22 cellular contexts compared by ENCODE assay signal in genomic region chr9:26789959-26790358, GRCh38.
DNase-seq lines count a peak whose midpoint lies in the region; ATAC-seq, FAIRE-seq and TF ChIP-seq lines count a peak whose summit lies in the region.
"Had no signal": no experiment of that assay in that cellular context is flagged by ENCODE, and none has a peak within 500 bp of the region (broad histone marks: within the 10 kb centered on the region; RNA-seq: fewer than 3 reads in every experiment).

No MANE protein-coding gene starts in this region.

- no peak for TF ChIP-seq CTCF in K562 (IDR thresholded peaks at IDR 0.05 in 2 of 3, conservative IDR thresholded peaks at IDR 0.05 in 1 of 3; ENCODE audit: insufficient read depth in 2 of 3, low read depth in 1 of 3, low read length in 3 of 3)
- TF ChIP-seq CTCF in uterus (IDR thresholded peaks at IDR 0.05): no peak

- whole genome bisulfite sequencing in K562 (ENCODE audit: insufficient coverage, low coverage, missing lambda C conversion rate): 0% methylated on average over 2 of the region's 3 CpGs

- H3K4me2 ChIP-seq in K562 (ENCODE audit: insufficient read depth, low read length): no peak overlapping the region

- no peaks in the 10 kb centered on the region for H3K36me3 Mint-ChIP-seq in immature natural killer cell

- TF ChIP-seq POLR2A in K562 (conservative IDR thresholded peaks at IDR 0.05) (no peak), uterus (IDR thresholded peaks at IDR 0.05) (no peak)

- POLR2A ChIA-PET in K562 (lab: Yijun Ruan, JAX): no interaction called here

- peaks cover 0 to 10% (median 1%) of the 10 kb centered on the region in 6 donors for H3K9me3 Mint-ChIP-seq in immature natural killer cell

- no peak overlapping the region for H3K4me3 Mint-ChIP-seq in immature natural killer cell
- H3K4me3 Mint-ChIP-seq: activated CD4-positive, alpha-beta T cell treated with anti-CD3 and anti-CD28 coated beads for 36 hours; CD4-positive, alpha-beta T cell; neural crest cell had no signal

- no peaks in the 10 kb centered on the region for H4K20me1 ChIP-seq in K562 (replicated peaks; ENCODE audit: control insufficient read depth, insufficient read depth, low read length)

- H2AFZ ChIP-seq in K562 (ENCODE audit: low read depth, low read length): no peak overlapping the region

- peaks cover 0 to 2% (median 0%) of the 10 kb centered on the region in 3 donors for H3K27me3 Mint-ChIP-seq in immature natural killer cell (ENCODE audit: low read depth in 3 of 3)
- H3K27me3 Mint-ChIP-seq: activated CD4-positive, alpha-beta T cell treated with anti-CD3 and anti-CD28 coated beads for 36 hours; CD4-positive, alpha-beta T cell had no signal

- no TSS peak for BruUV-seq in K562 (replicated peaks; lab: Mats Ljungman, UMichigan)

- in situ Hi-C loops in K562 (cut with MboI): no loop called here

- no peak for TF ChIP-seq RAD21 in K562 (CRISPR knock-in tag; conservative IDR thresholded peaks at IDR 0.05 in 1 of 2, IDR thresholded peaks at IDR 0.05 in 1 of 2)

- no peaks in the 10 kb centered on the region for H3K9me3 ChIP-seq in K562 (replicated peaks; ENCODE audit: control insufficient read depth, insufficient read depth, low read depth, low read length)
- no peaks in the 10 kb centered on the region for H3K9me3 ChIP-seq in uterus
- H3K9me3 ChIP-seq: HAP-1, right atrium auricular region, testis had no signal

- CTCF ChIA-PET in K562 (lab: Yijun Ruan, JAX; ENCODE audit: low intra/inter-chr PET ratio): no interaction called here

- no peak overlapping the region for H3K27ac ChIP-seq in K562 (ENCODE audit: extremely low read depth, low read depth, low read length)
- peak overlapping the region; percentile 31 to 86 for H3K27ac ChIP-seq in uterus
- H3K27ac ChIP-seq: brain microvascular endothelial cell, gastroesophageal sphincter, right atrium auricular region, testis had no signal

- TF ChIP-seq EP300 in K562 (IDR thresholded peaks at IDR 0.05; ENCODE audit: low read length): no peak

- no peaks in the 10 kb centered on the region for H3K36me3 ChIP-seq in K562 (ENCODE audit: control insufficient read depth, insufficient read depth, low read length)
- H3K36me3 ChIP-seq in uterus: no peaks in the 10 kb centered on the region
- H3K36me3 ChIP-seq: brain microvascular endothelial cell, gastroesophageal sphincter, HAP-1, right atrium auricular region had no signal

- H3K4me1 ChIP-seq in K562 (replicated peaks in 1 of 2; ENCODE audit: control insufficient read depth in 2 of 2, insufficient read depth in 2 of 2, low read length in 2 of 2) (no peaks in the 10 kb centered on the region), uterus (no peaks in the 10 kb centered on the region)
- H3K4me1 ChIP-seq: right atrium auricular region, testis had no signal

- no peaks in the 10 kb centered on the region for H3K79me2 ChIP-seq in K562 (ENCODE audit: control insufficient read depth, insufficient read depth, low read length)

- DNase-seq in NCI-H2227 treated with DMSO at 0.1 percent for 48 hours (lab: John Stamatoyannopoulos, UW) (peak; percentile 9), NCI-H2227 (lab: John Stamatoyannopoulos, UW; ENCODE audit: unreplicated experiment) (no peak), K562 (ENCODE audit: extremely low read depth in 1 of 4, low spot score in 3 of 4) (no peak), glomerular visceral epithelial cell (ENCODE audit: extremely low spot score) (peak; percentile 4), uterus (no peak), immature natural killer cell (no peak)
- DNase-seq: activated CD4-positive, alpha-beta T cell treated with anti-CD3 and anti-CD28 coated beads for 36 hours; activated CD8-positive, alpha-beta memory T cell treated with anti-CD3 and anti-CD28 coated beads, Interleukin-2, amount 50 U/mL, for 48 hours; brain microvascular endothelial cell; CD4-positive, alpha-beta T cell; effector CD8-positive, alpha-beta T cell; mesendoderm; NCI-H2107; Right ventricle myocardium superior; testis had no signal

- FAIRE-seq in K562 (lab: Jason Lieb, UNC): no peak
- FAIRE-seq: A204.1 had no signal

- no peak overlapping the region for H3K27ac Mint-ChIP-seq in immature natural killer cell
- H3K27ac Mint-ChIP-seq: activated CD4-positive, alpha-beta T cell treated with anti-CD3 and anti-CD28 coated beads for 36 hours; CD4-positive, alpha-beta T cell had no signal

- no peaks in the 10 kb centered on the region for H3K4me1 Mint-ChIP-seq in immature natural killer cell
- H3K4me1 Mint-ChIP-seq: activated CD4-positive, alpha-beta T cell treated with anti-CD3 and anti-CD28 coated beads for 36 hours; neural crest cell had no signal

- ATAC-seq in K562: no peak
- ATAC-seq in HG02852 (IDR thresholded peaks at IDR 0.05; ENCODE audit: unreplicated experiment): no peak
- ATAC-seq in HG02870 (IDR thresholded peaks at IDR 0.05; ENCODE audit: unreplicated experiment): no peak
- ATAC-seq: activated CD4-positive, alpha-beta T cell treated with anti-CD3 and anti-CD28 coated beads for 36 hours; gastroesophageal sphincter had no signal

- H3K9me1 ChIP-seq in K562 (ENCODE audit: control insufficient read depth, insufficient read depth, low read length): no peaks in the 10 kb centered on the region

- H3K9ac ChIP-seq in K562 (ENCODE audit: insufficient read depth in 1 of 2, low read depth in 2 of 2, low read length in 2 of 2): no peak overlapping the region

- H3K27me3 ChIP-seq in K562 (ENCODE audit: control insufficient read depth in 2 of 2, insufficient read depth in 2 of 2, low read length in 2 of 2) (no peaks in the 10 kb centered on the region), uterus (no peaks in the 10 kb centered on the region)
- H3K27me3 ChIP-seq: brain microvascular endothelial cell, gastroesophageal sphincter, right atrium auricular region, testis had no signal

- intact Hi-C loops in K562 (cut with micrococcal nuclease): no loop called here
- intact Hi-C loops in uterus (cut with DNase I; ENCODE audit: low total_unique reads): no loop called here

- no peak overlapping the region for H3K4me3 ChIP-seq in K562
- H3K4me3 ChIP-seq in uterus: no peak overlapping the region
- H3K4me3 ChIP-seq: gastroesophageal sphincter, HAP-1, right atrium auricular region, testis had no signal

TF ChIP-seq in K562, 482 proteins besides CTCF, POLR2A, EP300 and RAD21 (continues in another document):
- peak; percentile 63; the same call in 1 of the 2 replicates for TF ChIP-seq JUND (IDR thresholded peaks at IDR 0.05; ENCODE audit: borderline replicate concordance, low read depth, low read length)
- peak; percentile 53; the same call in 1 of the 3 replicates for TF ChIP-seq JUND (tag; IDR thresholded peaks at IDR 0.05; ENCODE audit: borderline replicate concordance, low read depth, low read length)
- no peak for TF ChIP-seq POLR2G (IDR thresholded peaks at IDR 0.05; ENCODE audit: low read depth, low read length)
- no peak for TF ChIP-seq SMARCE1 (IDR thresholded peaks at IDR 0.05)
- no peak for TF ChIP-seq SIN3A (IDR thresholded peaks at IDR 0.05; ENCODE audit: borderline replicate concordance in 2 of 2, control insufficient read depth in 1 of 2, low read depth in 2 of 2, low read length in 2 of 2)
- no peak for TF ChIP-seq ASH1L (IDR thresholded peaks at IDR 0.05; ENCODE audit: borderline replicate concordance, low read depth, partially characterized antibody)
- peak; percentile 63 for TF ChIP-seq FOSL1 (tag; conservative IDR thresholded peaks at IDR 0.05)
- TF ChIP-seq STAG1 (CRISPR knock-in tag; IDR thresholded peaks at IDR 0.05; ENCODE audit: borderline replicate concordance): no peak
- TF ChIP-seq SRF (CRISPR knock-in tag; IDR thresholded peaks at IDR 0.05): no peak
- TF ChIP-seq, protein P1, sequence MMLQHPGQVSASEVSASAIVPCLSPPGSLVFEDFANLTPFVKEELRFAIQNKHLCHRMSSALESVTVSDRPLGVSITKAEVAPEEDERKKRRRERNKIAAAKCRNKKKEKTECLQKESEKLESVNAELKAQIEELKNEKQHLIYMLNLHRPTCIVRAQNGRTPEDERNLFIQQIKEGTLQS (IDR thresholded peaks at IDR 0.05): peak; percentile 68
- TF ChIP-seq, protein P1 (CRISPR knock-in tag; conservative IDR thresholded peaks at IDR 0.05): no peak
- no peak for TF ChIP-seq TAF7 (tag; IDR thresholded peaks at IDR 0.05)
- no peak for TF ChIP-seq IFI16 (CRISPR knock-in tag; IDR thresholded peaks at IDR 0.05)
- TF ChIP-seq EP400 (IDR thresholded peaks at IDR 0.05): no peak
- no peak for TF ChIP-seq ZNF511 (CRISPR knock-in tag; IDR thresholded peaks at IDR 0.05)
- TF ChIP-seq FUS (optimal IDR thresholded peaks at IDR 0.05; ENCODE audit: low read depth, low read length): no peak
- TF ChIP-seq GMEB1 (CRISPR knock-in tag; IDR thresholded peaks at IDR 0.05): no peak

Comparison
In these comparisons a context has a peak if more than half of its experiments do, and no peak if none do; other contexts are left out.
1. DNase-seq: peak in NCI-H2227 treated with DMSO at 0.1 percent for 48 hours (single experiment) and glomerular visceral epithelial cell (single experiment); none in NCI-H2227 (single experiment), K562 (0 of 4), uterus (0 of 2) and immature natural killer cell (0 of 3).